Comparison of ENCODE assay signal across 6 cellular contexts in genomic region chr11:125922156-125922555, GRCh38. TPM values are rescaled to one million over a fixed set of nuclear protein-coding genes. Genes with fewer than 3 reads are reported as not detected.
"Had no signal": no experiment of that assay in that cellular context is flagged by ENCODE, and none has a peak within 500 bp of the region (broad histone marks: within the 10 kb centered on the region; RNA-seq: fewer than 3 reads in every experiment).

No MANE protein-coding gene starts in this region.

- ATAC-seq: GM23338 had no signal

- H2AFZ ChIP-seq: GM23338 had no signal

- DNase-seq: H9, HCEC 1CT had no signal

- H3K4me2 ChIP-seq: GM23338 had no signal

- H3K9me3 Mint-ChIP-seq: GM23338, H9, IgD-negative memory B cell had no signal

- H3K4me3 Mint-ChIP-seq: GM23338, H9, IgD-negative memory B cell had no signal

- H3K4me3 ChIP-seq: GM23338 had no signal

- H3K36me3 Mint-ChIP-seq: IgD-negative memory B cell had no signal

- H3K27ac Mint-ChIP-seq: GM23338, H9, IgD-negative memory B cell had no signal

RNA-seq across cellular contexts. Expression of gene DDX25, which starts 17.8 kb away (rescaled TPM):
- total RNA-seq: HT-29 had no signal

RNA-seq across cellular contexts. Expression of gene VSIG10L2, which starts 23.7 kb away (rescaled TPM):
- total RNA-seq: GM23338, H1, H9 had no signal
